Comparison of ENCODE assay signal across 16 cellular contexts in the genomic region with DNA sequence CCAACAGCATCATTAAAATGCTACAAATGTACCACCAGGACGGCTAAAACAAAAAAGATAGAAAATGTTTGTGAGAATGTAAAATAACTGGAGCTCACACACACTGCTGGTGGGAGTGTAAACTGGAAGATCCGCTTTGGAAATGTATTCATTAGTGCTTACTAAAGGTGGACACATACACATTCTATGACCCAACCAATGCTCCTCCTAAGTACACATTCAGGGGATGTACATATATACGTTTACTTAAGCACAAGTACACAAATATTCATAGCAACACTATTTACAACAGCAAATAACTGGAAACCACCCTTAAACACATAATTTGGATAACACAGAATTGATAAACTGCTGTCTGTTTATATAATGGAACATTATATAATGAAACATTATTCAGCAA.
DNase-seq lines count a peak whose midpoint lies in the region; TF ChIP-seq lines count a peak whose summit lies in the region.
"Had no signal": no experiment of that assay in that cellular context is flagged by ENCODE, and none has a peak within 500 bp of the region (broad histone marks: within the 10 kb centered on the region; RNA-seq: fewer than 3 reads in every experiment).

No MANE protein-coding gene starts in this region.

- TF ChIP-seq CTCF in epithelial cell of esophagus (IDR thresholded peaks at IDR 0.05; ENCODE audit: insufficient read depth, low read depth, low read length, missing control alignments), result no peak

- DNase-seq in DMS53 treated with DMSO at 0.1 percent for 48 hours (lab: John Stamatoyannopoulos, UW; ENCODE audit: unreplicated experiment) (peak; percentile 47), NCI-H526 treated with DMSO at 0.1 percent for 48 hours (lab: John Stamatoyannopoulos, UW) (peak; percentile 92), epithelial cell of esophagus (ENCODE audit: low read depth) (peak; percentile 49), NCI-H1048 (lab: John Stamatoyannopoulos, UW) (no peak), activated T-cell treated with anti-CD3 and anti-CD28 coated beads for 4 hours (no peak), RPMI8226 (no peak)
- DNase-seq: Caco-2; CD4-positive, CD25-positive, alpha-beta regulatory T cell; CD8-positive, alpha-beta T cell; DMS153; DMS79 treated with DMSO at 0.1 percent for 48 hours; GF-D8; GM23248; H7; HCEC 1CT had no signal

- no peak overlapping the region for H3K4me3 ChIP-seq in epithelial cell of esophagus (ENCODE audit: low read length)
- H3K4me3 ChIP-seq: BLaER1, GM23248 had no signal

Comparison
In these comparisons a context has a peak if more than half of its experiments do, and no peak if none do; other contexts are left out.
1. DNase-seq: peak in DMS53 treated with DMSO at 0.1 percent for 48 hours (single experiment), NCI-H526 treated with DMSO at 0.1 percent for 48 hours (single experiment) and epithelial cell of esophagus (single experiment); none in NCI-H1048 (single experiment), activated T-cell treated with anti-CD3 and anti-CD28 coated beads for 4 hours (single experiment) and RPMI8226 (single experiment).